2 cellular contexts compared by ENCODE assay signal in genomic region chr3:9932535-9932842, GRCh38.
TF ChIP-seq lines count a peak whose summit lies in the region.

No MANE protein-coding gene starts in this region.

TF ChIP-seq in SK-N-SH, 30 proteins besides CTCF, POLR2A, EP300 and RAD21 (continued from another document):
- TF ChIP-seq USF1 (IDR thresholded peaks at IDR 0.05; ENCODE audit: borderline replicate concordance, low read depth), result no peak
- TF ChIP-seq GABPA (IDR thresholded peaks at IDR 0.05; ENCODE audit: low read depth), result peak; percentile 42; the same call in 1 of the 2 replicates
- no peak for TF ChIP-seq TCF12 (IDR thresholded peaks at IDR 0.05)
- TF ChIP-seq NRF1 (IDR thresholded peaks at IDR 0.05; ENCODE audit: low read depth, low read length), result no peak
- no peak for TF ChIP-seq PBX3 (IDR thresholded peaks at IDR 0.05)
- no peak for TF ChIP-seq SMC3 (IDR thresholded peaks at IDR 0.05; ENCODE audit: low read depth, low read length)
- no peak for TF ChIP-seq POLR2AphosphoS5 (IDR thresholded peaks at IDR 0.05; ENCODE audit: low read depth, low read length)

TF ChIP-seq in SK-N-SH treated with all-trans-retinoic acid at 6 μM for 48 hours, 23 proteins besides CTCF, POLR2A, EP300 and RAD21 (continued from another document):
- TF ChIP-seq, protein P1, sequence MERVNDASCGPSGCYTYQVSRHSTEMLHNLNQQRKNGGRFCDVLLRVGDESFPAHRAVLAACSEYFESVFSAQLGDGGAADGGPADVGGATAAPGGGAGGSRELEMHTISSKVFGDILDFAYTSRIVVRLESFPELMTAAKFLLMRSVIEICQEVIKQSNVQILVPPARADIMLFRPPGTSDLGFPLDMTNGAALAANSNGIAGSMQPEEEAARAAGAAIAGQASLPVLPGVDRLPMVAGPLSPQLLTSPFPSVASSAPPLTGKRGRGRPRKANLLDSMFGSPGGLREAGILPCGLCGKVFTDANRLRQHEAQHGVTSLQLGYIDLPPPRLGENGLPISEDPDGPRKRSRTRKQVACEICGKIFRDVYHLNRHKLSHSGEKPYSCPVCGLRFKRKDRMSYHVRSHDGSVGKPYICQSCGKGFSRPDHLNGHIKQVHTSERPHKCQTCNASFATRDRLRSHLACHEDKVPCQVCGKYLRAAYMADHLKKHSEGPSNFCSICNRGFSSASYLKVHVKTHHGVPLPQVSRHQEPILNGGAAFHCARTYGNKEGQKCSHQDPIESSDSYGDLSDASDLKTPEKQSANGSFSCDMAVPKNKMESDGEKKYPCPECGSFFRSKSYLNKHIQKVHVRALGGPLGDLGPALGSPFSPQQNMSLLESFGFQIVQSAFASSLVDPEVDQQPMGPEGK (CRISPR knock-in tag; IDR thresholded peaks at IDR 0.05; ENCODE audit: borderline replicate concordance), result no peak
- TF ChIP-seq, protein P2, sequence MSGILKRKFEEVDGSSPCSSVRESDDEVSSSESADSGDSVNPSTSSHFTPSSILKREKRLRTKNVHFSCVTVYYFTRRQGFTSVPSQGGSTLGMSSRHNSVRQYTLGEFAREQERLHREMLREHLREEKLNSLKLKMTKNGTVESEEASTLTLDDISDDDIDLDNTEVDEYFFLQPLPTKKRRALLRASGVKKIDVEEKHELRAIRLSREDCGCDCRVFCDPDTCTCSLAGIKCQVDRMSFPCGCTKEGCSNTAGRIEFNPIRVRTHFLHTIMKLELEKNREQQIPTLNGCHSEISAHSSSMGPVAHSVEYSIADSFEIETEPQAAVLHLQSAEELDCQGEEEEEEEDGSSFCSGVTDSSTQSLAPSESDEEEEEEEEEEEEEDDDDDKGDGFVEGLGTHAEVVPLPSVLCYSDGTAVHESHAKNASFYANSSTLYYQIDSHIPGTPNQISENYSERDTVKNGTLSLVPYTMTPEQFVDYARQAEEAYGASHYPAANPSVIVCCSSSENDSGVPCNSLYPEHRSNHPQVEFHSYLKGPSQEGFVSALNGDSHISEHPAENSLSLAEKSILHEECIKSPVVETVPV (CRISPR knock-in tag; IDR thresholded peaks at IDR 0.05), result no peak
- TF ChIP-seq POU6F1 (CRISPR knock-in tag; IDR thresholded peaks at IDR 0.05; ENCODE audit: borderline replicate concordance, low read depth), result no peak
- TF ChIP-seq ESRRG (CRISPR knock-in tag; IDR thresholded peaks at IDR 0.05), result no peak
- TF ChIP-seq GLIS3 (CRISPR knock-in tag; IDR thresholded peaks at IDR 0.05), result no peak
- TF ChIP-seq ZNF565 (CRISPR knock-in tag; conservative IDR thresholded peaks at IDR 0.05; ENCODE audit: low read depth), result no peak
